In the genomic region with DNA sequence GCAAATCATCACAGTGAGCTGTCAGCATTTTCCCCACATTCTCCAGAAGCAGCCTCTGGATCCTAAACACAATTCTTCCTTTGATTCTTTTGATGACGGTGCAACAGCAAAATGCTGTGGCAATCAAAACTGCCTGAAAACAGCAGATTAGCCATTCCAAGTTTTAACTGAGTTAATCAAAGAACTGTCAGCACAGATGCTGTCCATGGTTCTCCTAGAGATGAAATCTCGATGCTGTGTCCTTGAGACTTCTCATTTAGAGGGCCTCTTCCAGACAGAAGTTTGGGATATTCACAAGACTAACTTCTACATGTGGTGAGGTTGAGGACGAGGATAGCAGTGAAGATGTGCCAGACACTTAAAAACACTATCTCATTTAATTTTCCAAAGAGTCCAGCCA, we compare ENCODE assay signal across 24 cellular contexts.
"Had no signal": no experiment of that assay in that cellular context is flagged by ENCODE, and none has a peak within 500 bp of the region (broad histone marks: within the 10 kb centered on the region; RNA-seq: fewer than 3 reads in every experiment).

No MANE protein-coding gene starts in this region.

- H3K4me1 Mint-ChIP-seq: activated CD4-positive, alpha-beta T cell treated with anti-CD3 and anti-CD28 coated beads, Interleukin-2, amount 10 ng/mL, durations not matched to agents 7 days and 5 days; activated naive CD4-positive, alpha-beta T cell treated with anti-CD3 and anti-CD28 coated beads, Interleukin-2, amount 50 U/mL, for 24 hours; activated naive CD8-positive, alpha-beta T cell treated with anti-CD3 and anti-CD28 coated beads, Interleukin-2, amount 50 U/mL, for 24 hours; stimulated activated memory B cell treated with anti-CD40 and anti-IgM and Interleukin-4, amounts not matched to agents 10 μg/mL and 1 μg/mL and 100 μg/mL, for 72 hours; WTC11 had no signal

- H3K4me3 Mint-ChIP-seq: activated CD4-positive, alpha-beta T cell treated with anti-CD3 and anti-CD28 coated beads, Interleukin-2, amount 10 ng/mL, durations not matched to agents 7 days and 5 days; activated CD8-positive, alpha-beta memory T cell treated with anti-CD3 and anti-CD28 coated beads, Interleukin-2, amount 10 ng/mL, durations not matched to agents 7 days and 5 days; activated CD8-positive, alpha-beta T cell treated with anti-CD3 and anti-CD28 coated beads, Interleukin-2, amount 10 ng/mL, durations not matched to agents 7 days and 5 days; activated naive CD4-positive, alpha-beta T cell treated with anti-CD3 and anti-CD28 coated beads, Interleukin-2, amount 50 U/mL, for 24 hours; activated naive CD8-positive, alpha-beta T cell treated with anti-CD3 and anti-CD28 coated beads, Interleukin-2, amount 50 U/mL, for 24 hours; dendritic cell treated with granulocyte-macrophage colony-stimulating factor and Interleukin-4, amounts not matched to agents 40 ng/mL and 50 ng/mL, for 4 days; nephron; stimulated activated memory B cell treated with anti-CD40 and anti-IgM and Interleukin-4, amounts not matched to agents 10 μg/mL and 1 μg/mL and 100 μg/mL, for 72 hours; WTC11 had no signal

- DNase-seq: activated CD4-positive, alpha-beta T cell treated with anti-CD3 and anti-CD28 coated beads for 1 hour; activated CD4-positive, alpha-beta T cell treated with anti-CD3 and anti-CD28 coated beads, Interleukin-2, amount 10 ng/mL, durations not matched to agents 7 days and 5 days; activated CD8-positive, alpha-beta memory T cell treated with anti-CD3 and anti-CD28 coated beads, Interleukin-2, amount 10 ng/mL, durations not matched to agents 7 days and 5 days; activated CD8-positive, alpha-beta T cell treated with anti-CD3 and anti-CD28 coated beads, Interleukin-2, amount 10 ng/mL, durations not matched to agents 7 days and 5 days; activated naive CD8-positive, alpha-beta T cell treated with anti-CD3 and anti-CD28 coated beads, Interleukin-2, amount 50 U/mL, for 24 hours; activated T-cell treated with anti-CD3 and anti-CD28 coated beads, Interleukin-2, amount 50 U/mL, for 48 hours; central memory CD4-positive, alpha-beta T cell; effector CD4-positive, alpha-beta T cell; left ventricle myocardium inferior; retina; stimulated activated CD4-positive, alpha-beta T cell treated with anti-CD3 and anti-CD28 coated beads, Interleukin-12 subunit alpha, Interleukin-12 subunit beta, amount 100 ng/mL, for 4 hours; stimulated activated CD4-positive, alpha-beta T cell treated with anti-CD3 and anti-CD28 coated beads, Interleukin-4, amount 100 ng/mL, for 1 hour had no signal

- ATAC-seq: activated CD8-positive, alpha-beta memory T cell treated with anti-CD3 and anti-CD28 coated beads, Interleukin-2, amount 10 ng/mL, durations not matched to agents 7 days and 5 days; activated CD8-positive, alpha-beta T cell treated with anti-CD3 and anti-CD28 coated beads, Interleukin-2, amount 10 ng/mL, durations not matched to agents 7 days and 5 days; activated naive CD8-positive, alpha-beta T cell treated with anti-CD3 and anti-CD28 coated beads, Interleukin-2, amount 50 U/mL, for 24 hours; sciatic nerve; stimulated activated memory B cell treated with anti-CD40 and anti-IgM and Interleukin-4, amounts not matched to agents 10 μg/mL and 1 μg/mL and 100 μg/mL, for 72 hours; WTC11 had no signal

- H3K27me3 Mint-ChIP-seq: dendritic cell treated with granulocyte-macrophage colony-stimulating factor and Interleukin-4, amounts not matched to agents 40 ng/mL and 50 ng/mL, for 4 days; progenitor cell of endocrine pancreas had no signal

- H3K36me3 Mint-ChIP-seq: activated CD8-positive, alpha-beta memory T cell treated with anti-CD3 and anti-CD28 coated beads, Interleukin-2, amount 10 ng/mL, durations not matched to agents 7 days and 5 days; activated naive CD4-positive, alpha-beta T cell treated with anti-CD3 and anti-CD28 coated beads, Interleukin-2, amount 50 U/mL, for 24 hours; stimulated activated memory B cell treated with anti-CD40 and anti-IgM and Interleukin-4, amounts not matched to agents 10 μg/mL and 1 μg/mL and 100 μg/mL, for 72 hours; WTC11 had no signal

- H3K27ac ChIP-seq: breast epithelium, esophagus muscularis mucosa, left ventricle myocardium inferior, neutrophil, skin epidermis had no signal

- H3K9me3 Mint-ChIP-seq: activated CD4-positive, alpha-beta T cell treated with anti-CD3 and anti-CD28 coated beads, Interleukin-2, amount 10 ng/mL, durations not matched to agents 7 days and 5 days; activated naive CD4-positive, alpha-beta T cell treated with anti-CD3 and anti-CD28 coated beads, Interleukin-2, amount 50 U/mL, for 24 hours; activated naive CD8-positive, alpha-beta T cell treated with anti-CD3 and anti-CD28 coated beads, Interleukin-2, amount 50 U/mL, for 24 hours; activated T-helper 2 cell treated with anti-CD3 and anti-CD28 coated beads, Interferon-gamma antibody, Interleukin-2, Interleukin-4, amounts not matched to agents 10 μg/mL and 5 μg/mL and 100 μg/mL, durations not matched to agents 14 hours and 24 hours and 36 hours; dendritic cell treated with granulocyte-macrophage colony-stimulating factor and Interleukin-4, amounts not matched to agents 40 ng/mL and 50 ng/mL, for 4 days; nephron; stimulated activated memory B cell treated with anti-CD40 and anti-IgM and Interleukin-4, amounts not matched to agents 10 μg/mL and 1 μg/mL and 100 μg/mL, for 72 hours; WTC11 had no signal

- H3K27ac Mint-ChIP-seq: activated CD4-positive, alpha-beta T cell treated with anti-CD3 and anti-CD28 coated beads, Interleukin-2, amount 10 ng/mL, durations not matched to agents 7 days and 5 days; activated CD8-positive, alpha-beta memory T cell treated with anti-CD3 and anti-CD28 coated beads, Interleukin-2, amount 10 ng/mL, durations not matched to agents 7 days and 5 days; activated CD8-positive, alpha-beta T cell treated with anti-CD3 and anti-CD28 coated beads, Interleukin-2, amount 10 ng/mL, durations not matched to agents 7 days and 5 days; activated naive CD4-positive, alpha-beta T cell treated with anti-CD3 and anti-CD28 coated beads, Interleukin-2, amount 50 U/mL, for 24 hours; activated naive CD8-positive, alpha-beta T cell treated with anti-CD3 and anti-CD28 coated beads, Interleukin-2, amount 50 U/mL, for 24 hours; activated T-helper 2 cell treated with anti-CD3 and anti-CD28 coated beads, Interferon-gamma antibody, Interleukin-2, Interleukin-4, amounts not matched to agents 10 μg/mL and 5 μg/mL and 100 μg/mL, durations not matched to agents 14 hours and 24 hours and 36 hours; dendritic cell treated with granulocyte-macrophage colony-stimulating factor and Interleukin-4, amounts not matched to agents 40 ng/mL and 50 ng/mL, for 4 days; nephron; stimulated activated memory B cell treated with anti-CD40 and anti-IgM and Interleukin-4, amounts not matched to agents 10 μg/mL and 1 μg/mL and 100 μg/mL, for 72 hours; WTC11 had no signal
